In genomic region chr3:195542261-195542660, GRCh38 we compare ENCODE assay signal across 7 cellular contexts. TPM values are rescaled to one million over a fixed set of nuclear protein-coding genes. Genes with fewer than 3 reads are reported as not detected.
A peak's percentile ranks its signal among the peaks of the same experiment; 100 is the strongest.
DNase-seq lines count a peak whose midpoint lies in the region; TF ChIP-seq lines count a peak whose summit lies in the region.

No MANE protein-coding gene starts in this region.

- peak overlapping the region; percentile 92 for H3K4me2 ChIP-seq in Loucy (ENCODE audit: low read depth, low read length, poor library complexity, severe bottlenecking)

- peak overlapping the region; percentile 87 for H2AFZ ChIP-seq in Loucy (ENCODE audit: low read length)

- DNase-seq in GM10248 (ENCODE audit: extremely low spot score): peak; percentile 35
- peak; percentile 20 for DNase-seq in astrocyte of the hippocampus (ENCODE audit: low read depth, low spot score)
- DNase-seq in lower leg skin (ENCODE audit: low spot score in 2 of 2): no peak
- no peak for DNase-seq in type B pancreatic cell (ENCODE audit: extremely low spot score, unreplicated experiment)
- no peak for DNase-seq in AG08395 (ENCODE audit: low spot score)
- no peak for DNase-seq in activated CD4-positive, alpha-beta T cell treated with anti-CD3 and anti-CD28 coated beads for 48 hours

- TF ChIP-seq POLR2A in lower leg skin (IDR thresholded peaks at IDR 0.05): no peak

- H3K9me2 ChIP-seq in Loucy (replicated peaks; ENCODE audit: low read depth, low read length): no peaks in the 10 kb centered on the region

- H3F3A ChIP-seq in Loucy (ENCODE audit: low read depth): 0 out of 2 replicates have a peak, but pooled peaks cover 4% of the 10 kb centered on the region

- no peak for TF ChIP-seq CTCF in GM10248 (IDR thresholded peaks at IDR 0.05; ENCODE audit: control extremely low read depth, extremely low read depth, low read depth, missing control alignments)
- no peak for TF ChIP-seq CTCF in Loucy (conservative IDR thresholded peaks at IDR 0.05; ENCODE audit: low read length)
- TF ChIP-seq CTCF in lower leg skin (IDR thresholded peaks at IDR 0.05): no peak
- no peak for TF ChIP-seq CTCF in type B pancreatic cell (conservative IDR thresholded peaks at IDR 0.05)

- H3K4me1 ChIP-seq in Loucy (ENCODE audit: insufficient read depth, low read length, poor library complexity, severe bottlenecking): peaks cover 60% of the 10 kb centered on the region

- CTCF ChIA-PET in GM10248 (lab: Yijun Ruan, JAX): interaction anchor here (0.9 to 3.1 kb wide), 8 partner anchors 9 to 352 kb away, joined by 3 to 20 read pairs (median 5); partner anchors contain the start of gene XXYLT1

- peaks cover 3% of the 10 kb centered on the region for H3K27me3 Mint-ChIP-seq in type B pancreatic cell

- no peaks in the 10 kb centered on the region for H3K27me3 ChIP-seq in Loucy (ENCODE audit: insufficient read depth, low read length, poor library complexity, severe bottlenecking)

- POLR2A ChIA-PET in GM10248 (lab: Yijun Ruan, JAX): interaction anchor here (0.8 to 1.8 kb wide), 2 partner anchors 8 to 855 kb away, joined by 4 to 7 read pairs; no protein-coding TSS in a partner anchor

- peak overlapping the region; percentile 89 for H3K27ac Mint-ChIP-seq in type B pancreatic cell

- peaks cover 39% of the 10 kb centered on the region for H4K20me1 ChIP-seq in Loucy (ENCODE audit: insufficient read depth, low read length, poor library complexity, severe bottlenecking)

- peaks cover 45% of the 10 kb centered on the region for H3K4me1 Mint-ChIP-seq in type B pancreatic cell (ENCODE audit: unreplicated experiment)

- peaks cover 58% of the 10 kb centered on the region for H3K79me2 ChIP-seq in Loucy (ENCODE audit: insufficient read depth, low read length)

- H3K36me3 Mint-ChIP-seq in type B pancreatic cell: peaks cover 7% of the 10 kb centered on the region

- WGBS in lower leg skin, 2 donors: 0% methylated on average over 6 of the region's 6 CpGs

- H3K36me3 ChIP-seq in Loucy (ENCODE audit: insufficient read depth, low read length): no peaks in the 10 kb centered on the region

- H3K4me3 ChIP-seq in Loucy (ENCODE audit: low read length, poor library complexity, severe bottlenecking) (peak overlapping the region; percentile 96), lower leg skin (ENCODE audit: low read depth, poor library complexity, severe bottlenecking) (peak overlapping the region; percentile 91)

- no peaks in the 10 kb centered on the region for H3K9me3 Mint-ChIP-seq in type B pancreatic cell

- H3K9me3 ChIP-seq in Loucy (ENCODE audit: insufficient read depth, low read depth, low read length): no peaks in the 10 kb centered on the region

- peak overlapping the region; percentile 82 for H3K9ac ChIP-seq in Loucy (ENCODE audit: low read depth, low read length, poor library complexity, severe bottlenecking)

- peak overlapping the region; percentile 90 for H3K4me3 Mint-ChIP-seq in type B pancreatic cell

- intact Hi-C loops in lower leg skin (cut with DNase I; ENCODE audit: low total_unique reads): no loop called here

RNA-seq across cellular contexts. Expression of gene PPP1R2, which starts 0.9 kb away (rescaled TPM):
- total RNA-seq in lower leg skin (10 to 100 TPM; 45.5 to 80.7 (median 71.6) TPM), type B pancreatic cell (ENCODE audit: low replicate concordance) (25.7 and 37.5 TPM in 2 replicates)

RNA-seq across cellular contexts. Expression of gene APOD, which starts 41.5 kb away (rescaled TPM):
- total RNA-seq in lower leg skin (100 to 1,000 TPM; 201 to 766 (median 373) TPM), type B pancreatic cell (ENCODE audit: low replicate concordance) (0.57 and 1.6 TPM in 2 replicates)

Comparison
In these comparisons a context has a peak if more than half of its experiments do, and no peak if none do; other contexts are left out.
1. DNase-seq: peak in GM10248 (single experiment) and astrocyte of the hippocampus (single experiment); none in lower leg skin (0 of 2), type B pancreatic cell (single experiment), AG08395 (single experiment) and activated CD4-positive, alpha-beta T cell treated with anti-CD3 and anti-CD28 coated beads for 48 hours (single experiment).
2. RNA of gene APOD, which starts 41.5 kb away (total RNA-seq): 201 to 766 TPM in lower leg skin; 0.57 to 1.6 TPM in type B pancreatic cell; every median in the first group is over 10 times any median in the second.